7 cellular contexts compared by ENCODE assay signal in the genomic region with DNA sequence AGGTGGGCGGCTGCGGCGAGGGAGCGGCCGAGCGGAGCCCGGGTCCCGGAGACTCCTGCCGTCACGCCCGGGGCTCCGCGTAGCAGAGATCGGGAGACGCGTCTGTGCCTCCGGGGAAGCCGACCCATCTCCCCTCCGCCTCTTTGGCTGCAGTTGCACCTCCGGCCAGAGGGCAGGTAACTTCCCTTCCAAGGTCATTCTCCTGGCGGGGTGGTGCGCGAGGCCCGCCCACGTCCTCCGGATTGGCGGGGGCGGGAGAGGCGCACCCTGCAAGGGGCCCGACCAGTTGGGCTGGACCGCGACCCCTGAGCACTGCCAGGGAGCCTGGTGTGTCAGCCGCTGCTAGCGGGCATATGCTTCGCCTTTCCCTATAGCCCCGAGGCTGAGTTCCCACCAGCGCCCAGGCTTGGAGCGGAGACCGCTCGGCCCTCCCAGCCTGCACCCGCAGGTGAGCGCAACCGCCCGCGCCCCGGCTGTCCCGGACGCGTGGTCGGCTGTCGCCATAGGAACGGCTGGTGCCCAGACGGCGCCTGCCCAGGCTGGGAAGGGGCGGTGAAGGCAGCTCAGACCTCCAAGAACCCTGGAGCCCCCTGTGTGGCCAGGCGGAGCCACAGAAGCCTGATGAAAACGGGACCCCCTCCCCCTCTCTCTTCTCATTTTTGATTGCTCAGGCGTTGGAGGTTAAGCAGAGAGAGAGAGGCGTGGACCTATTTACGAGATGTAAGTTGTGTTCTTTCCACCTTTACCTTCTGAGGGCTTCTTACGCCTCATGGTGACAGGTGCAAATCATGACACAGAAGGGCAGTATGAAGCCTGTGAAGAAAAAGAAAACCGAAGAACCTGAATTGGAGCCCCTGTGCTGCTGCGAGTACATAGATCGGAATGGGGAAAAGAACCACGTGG. TPM values are rescaled to one million over a fixed set of nuclear protein-coding genes. Genes with fewer than 3 reads are reported as not detected.
A peak's percentile ranks its signal among the peaks of the same experiment; 100 is the strongest.
DNase-seq lines count a peak whose midpoint lies in the region; ATAC-seq and TF ChIP-seq lines count a peak whose summit lies in the region.

No MANE protein-coding gene starts in this region.

- H3K27ac ChIP-seq in ectodermal cell (ENCODE audit: insufficient read depth, low read depth, low read length, poor library complexity, severe bottlenecking) (no peak overlapping the region), mucosa of rectum (ENCODE audit: low read depth in 2 of 2, low read length in 2 of 2) (peak overlapping the region; percentile 84 to 86), subcutaneous abdominal adipose tissue (ENCODE audit: low read depth, low read length) (no peak overlapping the region)

- 4% methylated on average over 65 of the region's 65 CpGs for WGBS in ectodermal cell, 2 experiments

- peak overlapping the region; percentile 68 to 80 for H3K9ac ChIP-seq in mucosa of rectum (ENCODE audit: low read depth in 1 of 2, low read length in 2 of 2)
- H3K9ac ChIP-seq in subcutaneous abdominal adipose tissue (ENCODE audit: low read length in 5 of 5): peak overlapping the region in 4 of 5 donors; percentile 13 to 77 (median 41)

- H3K4me1 ChIP-seq in ectodermal cell (ENCODE audit: control insufficient read depth, insufficient read depth, low read length) (no peaks in the 10 kb centered on the region), mucosa of rectum (ENCODE audit: control insufficient read depth in 2 of 2, insufficient read depth in 2 of 2, low read length in 2 of 2) (peaks cover 8 to 9% of the 10 kb centered on the region in 2 donors), subcutaneous abdominal adipose tissue (ENCODE audit: control insufficient read depth in 5 of 5, insufficient read depth in 5 of 5, low read length in 5 of 5) (peaks cover 0 to 15% (median 13%) of the 10 kb centered on the region in 5 donors)

- POLR2A ChIA-PET in activated CD4-positive, alpha-beta T cell treated with anti-CD3 and anti-CD28 coated beads for 36 hours (lab: Charles Lee): no interaction called here

- CTCF ChIA-PET in activated CD4-positive, alpha-beta T cell treated with anti-CD3 and anti-CD28 coated beads for 36 hours (lab: Charles Lee): no interaction called here

- H3K4me1 Mint-ChIP-seq in activated CD4-positive, alpha-beta T cell treated with anti-CD3 and anti-CD28 coated beads for 36 hours: peaks cover 12% of the 10 kb centered on the region

- peak; percentile 43 for ATAC-seq in activated CD4-positive, alpha-beta T cell treated with anti-CD3 and anti-CD28 coated beads for 36 hours

- no peak for TF ChIP-seq POLR2A in NB4 (IDR thresholded peaks at IDR 0.05; ENCODE audit: extremely low read depth, insufficient read length)

- H3K9me3 Mint-ChIP-seq in activated CD4-positive, alpha-beta T cell treated with anti-CD3 and anti-CD28 coated beads for 36 hours (ENCODE audit: low read depth): no peaks in the 10 kb centered on the region

- H3K4me3 ChIP-seq in HFF-Myc (replicated peaks; ENCODE audit: low read depth, low read length): peak overlapping the region; percentile 63
- peak overlapping the region; percentile 49 for H3K4me3 ChIP-seq in NB4 (ENCODE audit: low read depth, low read length)
- H3K4me3 ChIP-seq in ectodermal cell (ENCODE audit: insufficient read depth, low read depth, low read length): peak overlapping the region; percentile 46
- H3K4me3 ChIP-seq in mucosa of rectum (ENCODE audit: low read length in 2 of 2): peak overlapping the region; percentile 82 to 84
- H3K4me3 ChIP-seq in subcutaneous abdominal adipose tissue (ENCODE audit: low read depth in 1 of 5, low read length in 5 of 5): peak overlapping the region; percentile 41 to 92 (median 77)

- in situ Hi-C loops in GM13977 (cut with MboI; ENCODE audit: low pct_unique_long_range_greater_than_20kb, low sequenced_read_pairs, unreplicated experiment): no loop called here

- H3K36me3 Mint-ChIP-seq in activated CD4-positive, alpha-beta T cell treated with anti-CD3 and anti-CD28 coated beads for 36 hours (ENCODE audit: low read depth): no peaks in the 10 kb centered on the region

- intact Hi-C loops in activated CD4-positive, alpha-beta T cell treated with anti-CD3 and anti-CD28 coated beads for 36 hours (cut with DNase I, micrococcal nuclease): loop anchor here in 1 of 2 experiments (2.0 to 5.0 kb wide), 2 partner anchors 109 to 201 kb away; partner anchors contain the start of genes ATP6V1A, CCDC191, NAA50 and QTRT2

- peaks cover 47% of the 10 kb centered on the region for H3K27me3 ChIP-seq in ectodermal cell (ENCODE audit: control insufficient read depth, insufficient read depth, low read length, poor library complexity, severe bottlenecking)
- H3K27me3 ChIP-seq in mucosa of rectum (ENCODE audit: control insufficient read depth in 2 of 2, insufficient read depth in 2 of 2, low read length in 2 of 2): no peaks in the 10 kb centered on the region
- no peaks in the 10 kb centered on the region for H3K27me3 ChIP-seq in subcutaneous abdominal adipose tissue (ENCODE audit: control insufficient read depth in 5 of 5, insufficient read depth in 4 of 5, low read length in 5 of 5)

- H3K4me3 Mint-ChIP-seq in activated CD4-positive, alpha-beta T cell treated with anti-CD3 and anti-CD28 coated beads for 36 hours: peak overlapping the region; percentile 56

- no peak for TF ChIP-seq CTCF in GM13977 (IDR thresholded peaks at IDR 0.05; ENCODE audit: extremely low read depth, insufficient read depth, missing control alignments)
- no peak for TF ChIP-seq CTCF in HFF-Myc (IDR thresholded peaks at IDR 0.05; ENCODE audit: low read depth, low read length, missing control alignments)
- TF ChIP-seq CTCF in NB4 (IDR thresholded peaks at IDR 0.05; ENCODE audit: low read depth, low read length): no peak

- H3K27ac Mint-ChIP-seq in activated CD4-positive, alpha-beta T cell treated with anti-CD3 and anti-CD28 coated beads for 36 hours: no peak overlapping the region

- peak; percentile 80 for DNase-seq in GM13977 (ENCODE audit: low spot score)
- DNase-seq in HFF-Myc (ENCODE audit: extremely low read depth, low read depth): no peak
- peak; percentile 25 for DNase-seq in NB4 (ENCODE audit: low read depth)
- DNase-seq in activated CD4-positive, alpha-beta T cell treated with anti-CD3 and anti-CD28 coated beads for 36 hours: peak; percentile 56

- peaks cover 21% of the 10 kb centered on the region for H3K27me3 Mint-ChIP-seq in activated CD4-positive, alpha-beta T cell treated with anti-CD3 and anti-CD28 coated beads for 36 hours

- H3K36me3 ChIP-seq in ectodermal cell (ENCODE audit: control insufficient read depth, insufficient read depth, low read length) (no peaks in the 10 kb centered on the region), mucosa of rectum (ENCODE audit: control insufficient read depth in 2 of 2, insufficient read depth in 2 of 2, low read length in 2 of 2) (peaks cover 1 to 11% of the 10 kb centered on the region in 2 donors), subcutaneous abdominal adipose tissue (ENCODE audit: control insufficient read depth in 5 of 5, insufficient read depth in 5 of 5, low read length in 5 of 5) (no peaks in the 10 kb centered on the region)

- H3K9me3 ChIP-seq in ectodermal cell (ENCODE audit: control insufficient read depth, low read length) (no peaks in the 10 kb centered on the region), mucosa of rectum (ENCODE audit: control insufficient read depth in 2 of 2, low read length in 2 of 2) (no peaks in the 10 kb centered on the region), subcutaneous abdominal adipose tissue (ENCODE audit: control insufficient read depth in 5 of 5, low read length in 5 of 5) (no peaks in the 10 kb centered on the region)

RNA-seq across cellular contexts. Expression of gene ZDHHC23, which starts 0.5 kb away (rescaled TPM):
- 1 to 10 TPM; 4.5 to 5.1 TPM for total RNA-seq in activated CD4-positive, alpha-beta T cell treated with anti-CD3 and anti-CD28 coated beads for 36 hours
- 1.5 TPM for polyA plus RNA-seq in ectodermal cell (2013, experiment 1 of 4)
- 1.8 TPM for polyA plus RNA-seq in ectodermal cell (2013, experiment 2 of 4)
- polyA plus RNA-seq in ectodermal cell (2013, experiment 3 of 4): 1.2 TPM
- 1.3 TPM for polyA plus RNA-seq in ectodermal cell (2013, experiment 4 of 4)

Comparison
In these comparisons a context has a peak if more than half of its experiments do, and no peak if none do; other contexts are left out.
1. H3K27ac ChIP-seq: peak in mucosa of rectum (2 of 2); none in ectodermal cell (single experiment) and subcutaneous abdominal adipose tissue (single experiment).
2. Peak in every context shown above with its lines, with median percentiles within 50 percentile points of each other: H3K4me3 ChIP-seq.